ENCODE assay signal across 8 cellular contexts in the genomic region with DNA sequence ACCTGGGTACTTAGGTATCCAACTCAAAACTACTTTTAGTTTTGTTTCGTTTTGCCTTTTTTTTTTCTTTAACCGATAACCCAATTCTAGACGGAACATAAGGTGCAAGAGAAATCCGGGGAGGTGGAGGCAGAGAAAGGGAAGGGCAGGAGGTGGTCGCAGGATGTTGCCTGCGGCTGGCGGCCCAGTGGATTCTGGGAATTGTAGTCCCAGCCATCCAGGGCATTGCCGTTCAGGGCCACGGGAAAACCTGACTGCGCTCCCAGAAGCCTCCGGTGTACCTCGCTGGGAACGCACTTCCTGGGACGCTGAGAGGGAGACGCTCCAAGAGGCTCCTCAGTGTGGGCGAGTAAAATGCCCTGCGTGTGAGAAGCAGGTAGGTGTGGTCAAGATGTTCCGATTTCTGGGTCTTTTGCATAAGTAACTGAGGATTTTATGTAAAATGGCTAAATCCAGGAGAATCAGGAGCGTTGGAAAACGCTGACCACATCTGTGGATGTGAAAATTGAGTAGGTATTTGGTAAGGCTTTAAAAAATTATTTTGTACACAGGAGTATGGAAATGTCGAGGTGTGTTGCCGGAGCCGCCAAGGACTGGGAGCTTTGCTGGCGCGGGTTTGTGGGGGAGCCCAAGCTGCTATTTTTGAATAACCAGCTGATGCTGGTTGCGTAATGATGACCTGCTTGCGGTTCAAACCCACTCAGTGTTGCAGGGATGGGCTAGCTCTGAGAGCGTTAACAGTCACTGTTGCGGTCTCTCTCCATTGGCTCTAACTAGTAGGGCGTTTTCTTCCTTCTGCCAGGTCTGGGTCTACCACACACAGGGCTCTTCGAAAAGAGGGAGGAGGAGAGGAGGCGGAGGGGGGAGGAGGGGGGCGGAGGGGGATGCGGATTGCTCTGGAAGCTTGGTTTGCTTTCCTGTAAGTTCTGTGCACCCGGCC. TPM values are rescaled to one million over a fixed set of nuclear protein-coding genes. Genes with fewer than 3 reads are reported as not detected.
DNase-seq lines count a peak whose midpoint lies in the region; ATAC-seq and TF ChIP-seq lines count a peak whose summit lies in the region.

A gene (plus strand): TSS at position 288 of the 940 bp plus-strand sequence. CDS start 9,216 bp downstream, outside the sequence.

- peak within 1 kb of the TSS; percentile 62 to 96 (median 94) for H3K27ac Mint-ChIP-seq in naive thymus-derived CD4-positive, alpha-beta T cell
- peak within 1 kb of the TSS; percentile 99 for H3K27ac Mint-ChIP-seq in stimulated activated naive B cell treated with anti-CD40 and anti-IgM and Interleukin-4, amounts not matched to agents 10 μg/mL and 1 μg/mL and 100 μg/mL, for 72 hours

- DNase-seq in RKO (ENCODE audit: low spot score) (peak; percentile 100), fibroblast of mammary gland (ENCODE audit: low read depth) (peak; percentile 100)
- peak; percentile 18 to 48 for DNase-seq in activated T-helper 1 cell treated with anti-CD3 and anti-CD28 coated beads, Interleukin-2, amount 50 U/mL, for 16 hours (ENCODE audit: low read depth in 1 of 2, low spot score in 1 of 2)
- DNase-seq in naive thymus-derived CD4-positive, alpha-beta T cell: peak; percentile 30 to 91 (median 75)
- peak; percentile 84 for DNase-seq in stimulated activated naive B cell treated with anti-CD40 and anti-IgM and Interleukin-4, amounts not matched to agents 10 μg/mL and 1 μg/mL and 100 μg/mL, for 72 hours

- POLR2A ChIA-PET in naive thymus-derived CD4-positive, alpha-beta T cell (lab: Charles Lee): interaction anchor here (0.7 kb wide), 1 partner anchor 28 kb away, joined by 3 read pairs; no protein-coding TSS in a partner anchor

- intact Hi-C loops in naive thymus-derived CD4-positive, alpha-beta T cell (cut with micrococcal nuclease): loop anchor here (1.0 to 10.0 kb wide), 6 partner anchors 14 to 799 kb away; a partner anchor contains a TSS

- peaks cover 19% of the 10 kb centered on the region for H3F3A ChIP-seq in DOHH2 (ENCODE audit: control insufficient read depth, insufficient read depth)

- H3K9me3 ChIP-seq in DOHH2 (ENCODE audit: control insufficient read depth, insufficient read depth, low read length) (no peaks in the 10 kb centered on the region), KOPT-K1 (ENCODE audit: insufficient read depth, low read length, poor library complexity, severe bottlenecking) (peaks cover 3% of the 10 kb centered on the region)
- no peaks in the 10 kb centered on the region for H3K9me3 ChIP-seq in naive thymus-derived CD4-positive, alpha-beta T cell (ENCODE audit: control insufficient read depth in 2 of 3, low read length in 3 of 3)

- CTCF ChIA-PET in naive thymus-derived CD4-positive, alpha-beta T cell (lab: Charles Lee): interaction anchor here (0.6 kb wide), 2 partner anchors 98 to 251 kb away, joined by 3 read pairs; no protein-coding TSS in a partner anchor

- peaks cover 4 to 23% (median 11%) of the 10 kb centered on the region in 11 donors for H3K9me3 Mint-ChIP-seq in naive thymus-derived CD4-positive, alpha-beta T cell
- H3K9me3 Mint-ChIP-seq in stimulated activated naive B cell treated with anti-CD40 and anti-IgM and Interleukin-4, amounts not matched to agents 10 μg/mL and 1 μg/mL and 100 μg/mL, for 72 hours: peaks cover 6 to 10% of the 10 kb centered on the region in 2 donors

- H3K4me1 ChIP-seq in DOHH2 (ENCODE audit: control insufficient read depth, low read length): peaks cover 14% of the 10 kb centered on the region
- peaks cover 0 to 6% of the 10 kb centered on the region in 2 donors for H3K4me1 ChIP-seq in naive thymus-derived CD4-positive, alpha-beta T cell (ENCODE audit: control insufficient read depth in 2 of 2, insufficient read depth in 2 of 2, low read length in 2 of 2)

- H3K4me3 Mint-ChIP-seq in naive thymus-derived CD4-positive, alpha-beta T cell: peak within 1 kb of the TSS; percentile 90 to 98 (median 94)
- H3K4me3 Mint-ChIP-seq in stimulated activated naive B cell treated with anti-CD40 and anti-IgM and Interleukin-4, amounts not matched to agents 10 μg/mL and 1 μg/mL and 100 μg/mL, for 72 hours: peak within 1 kb of the TSS; percentile 91 to 99

- 0 out of 2 replicates have a peak, but pooled peaks cover 3% of the 10 kb centered on the region for H3K79me2 ChIP-seq in DOHH2 (ENCODE audit: control insufficient read depth, low read length)

- no peaks in the 10 kb centered on the region for H4K20me1 ChIP-seq in DOHH2 (ENCODE audit: control insufficient read depth, insufficient read depth, low read depth, low read length)

- no peaks in the 10 kb centered on the region for H3K9me2 ChIP-seq in DOHH2 (replicated peaks; ENCODE audit: control insufficient read depth, low read length)

- H3K27me3 Mint-ChIP-seq in naive thymus-derived CD4-positive, alpha-beta T cell: peaks cover 0 to 18% (median 0%) of the 10 kb centered on the region in 5 donors
- H3K27me3 Mint-ChIP-seq in stimulated activated naive B cell treated with anti-CD40 and anti-IgM and Interleukin-4, amounts not matched to agents 10 μg/mL and 1 μg/mL and 100 μg/mL, for 72 hours: no peaks in the 10 kb centered on the region

- H3K36me3 Mint-ChIP-seq in naive thymus-derived CD4-positive, alpha-beta T cell: peaks cover 0 to 8% (median 2%) of the 10 kb centered on the region in 5 donors
- peaks cover 6 to 22% of the 10 kb centered on the region in 2 donors for H3K36me3 Mint-ChIP-seq in stimulated activated naive B cell treated with anti-CD40 and anti-IgM and Interleukin-4, amounts not matched to agents 10 μg/mL and 1 μg/mL and 100 μg/mL, for 72 hours

- H3K4me3 ChIP-seq in DOHH2 (ENCODE audit: low read length): peak within 1 kb of the TSS; percentile 91
- peak within 1 kb of the TSS; percentile 91 for H3K4me3 ChIP-seq in fibroblast of mammary gland (ENCODE audit: control insufficient read depth, low read depth, low read length)
- peak within 1 kb of the TSS; percentile 81 for H3K4me3 ChIP-seq in naive thymus-derived CD4-positive, alpha-beta T cell (ENCODE audit: low read length)

- no peaks in the 10 kb centered on the region; the same call in 1 of the 2 replicates for H3K27me3 ChIP-seq in DOHH2 (ENCODE audit: control insufficient read depth, low read length)
- H3K27me3 ChIP-seq in naive thymus-derived CD4-positive, alpha-beta T cell (ENCODE audit: control insufficient read depth in 2 of 2, insufficient read depth in 2 of 2, low read length in 2 of 2): no peaks in the 10 kb centered on the region

- H3K4me2 ChIP-seq in DOHH2 (ENCODE audit: low read length): peak within 1 kb of the TSS; percentile 85

- peaks cover 17% of the 10 kb centered on the region for H3K36me3 ChIP-seq in DOHH2 (ENCODE audit: control insufficient read depth, low read length)
- H3K36me3 ChIP-seq in KOPT-K1 (ENCODE audit: insufficient read depth, low read length): peaks cover 10% of the 10 kb centered on the region; the same call in 1 of the 2 replicates
- H3K36me3 ChIP-seq in naive thymus-derived CD4-positive, alpha-beta T cell (ENCODE audit: control insufficient read depth in 2 of 3, insufficient read depth in 3 of 3, low read length in 3 of 3): no peaks in the 10 kb centered on the region

- H3K4me1 Mint-ChIP-seq in naive thymus-derived CD4-positive, alpha-beta T cell: peaks cover 0 to 24% (median 18%) of the 10 kb centered on the region in 7 donors
- H3K4me1 Mint-ChIP-seq in stimulated activated naive B cell treated with anti-CD40 and anti-IgM and Interleukin-4, amounts not matched to agents 10 μg/mL and 1 μg/mL and 100 μg/mL, for 72 hours: peaks cover 3 to 5% of the 10 kb centered on the region in 2 donors

- H3K27ac ChIP-seq in DOHH2 (ENCODE audit: low read depth, low read length) (peak within 1 kb of the TSS; percentile 35), KOPT-K1 (ENCODE audit: low read depth, low read length, poor library complexity, severe bottlenecking) (peak within 1 kb of the TSS; percentile 60)
- H3K27ac ChIP-seq in naive thymus-derived CD4-positive, alpha-beta T cell (ENCODE audit: low read depth, low read length): peak within 1 kb of the TSS; percentile 73

- no peak for TF ChIP-seq CTCF in DOHH2 (IDR thresholded peaks at IDR 0.05; ENCODE audit: low read depth, low read length, poor library complexity, severe bottlenecking)
- TF ChIP-seq CTCF in fibroblast of mammary gland (conservative IDR thresholded peaks at IDR 0.05; ENCODE audit: control insufficient read depth, insufficient read depth, low read depth, low read length): no peak

- peak; percentile 94 for ATAC-seq in GM21825 (IDR thresholded peaks at IDR 0.05; ENCODE audit: unreplicated experiment)
- ATAC-seq in naive thymus-derived CD4-positive, alpha-beta T cell: peak; percentile 99
- peak; percentile 98 for ATAC-seq in stimulated activated naive B cell treated with anti-CD40 and anti-IgM and Interleukin-4, amounts not matched to agents 10 μg/mL and 1 μg/mL and 100 μg/mL, for 72 hours (replicated peaks)

RNA-seq across cellular contexts. Expression of the gene that starts here (rescaled TPM):
- 1 to 10 TPM in 4 of 5 experiments, under 1 TPM in 1; 0.76 to 3.9 (median 2.0) TPM for total RNA-seq in naive thymus-derived CD4-positive, alpha-beta T cell
- polyA plus RNA-seq in naive thymus-derived CD4-positive, alpha-beta T cell: under 1 TPM; 0.41 to 0.56 TPM

Comparison
In these comparisons a context has a peak if more than half of its experiments do, and no peak if none do; other contexts are left out.
1. Peak in every context shown above with its lines: DNase-seq, ATAC-seq, H3K4me3 ChIP-seq and H3K27ac ChIP-seq.
2. DNase-seq: peak in every context shown above with its lines; median percentile 100 in RKO; 100 in fibroblast of mammary gland; 84 in stimulated activated naive B cell treated with anti-CD40 and anti-IgM and Interleukin-4, amounts not matched to agents 10 μg/mL and 1 μg/mL and 100 μg/mL, for 72 hours; 75 in naive thymus-derived CD4-positive, alpha-beta T cell; 33 in activated T-helper 1 cell treated with anti-CD3 and anti-CD28 coated beads, Interleukin-2, amount 50 U/mL, for 16 hours.